1 cellular context compared by ENCODE assay signal in genomic region chr7:54758702-54759665, GRCh38.
TF ChIP-seq lines count a peak whose summit lies in the region.

Gene SEC61G (minus strand): TSS chr7:54759211. CDS start chr7:54757588, 1,623 bp downstream.

TF ChIP-seq in HepG2, 621 proteins besides CTCF, POLR2A, EP300 and RAD21 (continued from another document and continues in another):
- TF ChIP-seq ZNF749 (CRISPR knock-in tag; IDR thresholded peaks at IDR 0.05; ENCODE audit: borderline replicate concordance) (peak; percentile 33; the same call in 1 of the 2 replicates), HMG20B (CRISPR knock-in tag; conservative IDR thresholded peaks at IDR 0.05) (no peak), SP5 (CRISPR knock-in tag; IDR thresholded peaks at IDR 0.05; ENCODE audit: borderline replicate concordance, low read depth) (no peak), ZNF441 (CRISPR knock-in tag; IDR thresholded peaks at IDR 0.05; ENCODE audit: borderline replicate concordance) (peak; percentile 10; the same call in 1 of the 2 replicates), ZNF503 (CRISPR knock-in tag; IDR thresholded peaks at IDR 0.05) (no peak; the same call in 1 of the 2 replicates), THAP9 (CRISPR knock-in tag; IDR thresholded peaks at IDR 0.05; ENCODE audit: borderline replicate concordance) (peak; percentile 85; the same call in 1 of the 2 replicates), ZNF230 (CRISPR knock-in tag; IDR thresholded peaks at IDR 0.05) (peak; percentile 73), NFKBIZ (CRISPR knock-in tag; IDR thresholded peaks at IDR 0.05) (no peak), ZBTB7B (CRISPR knock-in tag; IDR thresholded peaks at IDR 0.05) (no peak), NKX3-1 (CRISPR knock-in tag; IDR thresholded peaks at IDR 0.05) (peak; percentile 58; the same call in 1 of the 2 replicates), ZNF83 (CRISPR knock-in tag; IDR thresholded peaks at IDR 0.05; ENCODE audit: borderline replicate concordance) (no peak), HINFP (CRISPR knock-in tag; IDR thresholded peaks at IDR 0.05; ENCODE audit: low read depth) (peak; percentile 34; the same call in 1 of the 2 replicates), ZNF333 (CRISPR knock-in tag; IDR thresholded peaks at IDR 0.05; ENCODE audit: borderline replicate concordance) (no peak; the same call in 1 of the 2 replicates), RFXAP (CRISPR knock-in tag; IDR thresholded peaks at IDR 0.05; ENCODE audit: borderline replicate concordance) (peak; percentile 70; the same call in 1 of the 2 replicates), NFKB2 (CRISPR knock-in tag; IDR thresholded peaks at IDR 0.05; ENCODE audit: borderline replicate concordance) (peak; percentile 75; the same call in 1 of the 2 replicates), POGZ (CRISPR knock-in tag; IDR thresholded peaks at IDR 0.05) (peak; percentile 85), ZNF773 (CRISPR knock-in tag; IDR thresholded peaks at IDR 0.05; ENCODE audit: borderline replicate concordance) (no peak), PHF8 (CRISPR knock-in tag; IDR thresholded peaks at IDR 0.05) (peak; percentile 89), CENPT (CRISPR knock-in tag; IDR thresholded peaks at IDR 0.05; ENCODE audit: low read depth) (no peak), BHLHE40 (IDR thresholded peaks at IDR 0.05; ENCODE audit: low read length) (no peak), MYC (CRISPR knock-in tag; IDR thresholded peaks at IDR 0.05; ENCODE audit: borderline replicate concordance) (peak; percentile 86), DNMT3B (CRISPR knock-in tag; conservative IDR thresholded peaks at IDR 0.05) (no peak), ZNF24 (IDR thresholded peaks at IDR 0.05) (no peak), SIN3B (IDR thresholded peaks at IDR 0.05; ENCODE audit: low read length) (no peak), ZNF276 (CRISPR knock-in tag; IDR thresholded peaks at IDR 0.05; ENCODE audit: low read depth) (peak; percentile 66; the same call in 1 of the 2 replicates), ZNF101 (CRISPR knock-in tag; IDR thresholded peaks at IDR 0.05; ENCODE audit: borderline replicate concordance, low read depth) (no peak), ARID5B (CRISPR knock-in tag; IDR thresholded peaks at IDR 0.05) (no peak; the same call in 1 of the 2 replicates), ZNF724P (CRISPR knock-in tag; IDR thresholded peaks at IDR 0.05; ENCODE audit: borderline replicate concordance) (no peak), ZNF207 (IDR thresholded peaks at IDR 0.05; ENCODE audit: borderline replicate concordance) (no peak), AFF4 (CRISPR knock-in tag; IDR thresholded peaks at IDR 0.05) (no peak), ZNF572 (CRISPR knock-in tag; IDR thresholded peaks at IDR 0.05) (no peak), ZNF430 (CRISPR knock-in tag; IDR thresholded peaks at IDR 0.05) (peak; percentile 52; the same call in 1 of the 2 replicates), PITX1 (CRISPR knock-in tag; IDR thresholded peaks at IDR 0.05) (no peak; the same call in 1 of the 2 replicates), MXD3 (CRISPR knock-in tag; IDR thresholded peaks at IDR 0.05) (peak; percentile 65; the same call in 1 of the 2 replicates), ZNF501 (CRISPR knock-in tag; IDR thresholded peaks at IDR 0.05) (peak; percentile 48; the same call in 1 of the 2 replicates), RORA (CRISPR knock-in tag; IDR thresholded peaks at IDR 0.05) (no peak), ATF3 (CRISPR knock-in tag; IDR thresholded peaks at IDR 0.05) (no peak), ZNF17 (CRISPR knock-in tag; IDR thresholded peaks at IDR 0.05) (peak; percentile 63; the same call in 1 of the 2 replicates), ZKSCAN1 (IDR thresholded peaks at IDR 0.05; ENCODE audit: low read length) (no peak), ZNF382 (CRISPR knock-in tag; IDR thresholded peaks at IDR 0.05; ENCODE audit: borderline replicate concordance) (no peak), MBNL3 (CRISPR knock-in tag; conservative IDR thresholded peaks at IDR 0.05) (no peak), ZNF567 (CRISPR knock-in tag; IDR thresholded peaks at IDR 0.05; ENCODE audit: borderline replicate concordance) (peak; percentile 87), ZNF660 (CRISPR knock-in tag; IDR thresholded peaks at IDR 0.05; ENCODE audit: borderline replicate concordance, low read depth) (no peak)
